19 cellular contexts compared by ENCODE assay signal in genomic region chr1:231817813-231818212, GRCh38.
DNase-seq lines count a peak whose midpoint lies in the region; TF ChIP-seq lines count a peak whose summit lies in the region.
"Had no signal": no experiment of that assay in that cellular context is flagged by ENCODE, and none has a peak within 500 bp of the region (broad histone marks: within the 10 kb centered on the region; RNA-seq: fewer than 3 reads in every experiment).

No MANE protein-coding gene starts in this region.

- H3K27ac ChIP-seq in mesenchymal stem cell (ENCODE audit: low read length, poor library complexity, severe bottlenecking) (no peak overlapping the region), Peyer's patch (no peak overlapping the region), brain microvascular endothelial cell (no peak overlapping the region)
- H3K27ac ChIP-seq: BLaER1 had no signal

- TF ChIP-seq POLR2A in Peyer's patch (IDR thresholded peaks at IDR 0.05), result no peak

- H2BK120ac ChIP-seq in mesenchymal stem cell (ENCODE audit: low read depth, low read length), result no peak overlapping the region

- no peak overlapping the region for H3K4me3 ChIP-seq in AG10803 (ENCODE audit: low read length)
- no peak overlapping the region for H3K4me3 ChIP-seq in mesenchymal stem cell (ENCODE audit: insufficient read depth in 1 of 2, low read depth in 1 of 2, low read length in 2 of 2)
- no peak overlapping the region for H3K4me3 ChIP-seq in Peyer's patch
- no peak overlapping the region for H3K4me3 ChIP-seq in brain microvascular endothelial cell (ENCODE audit: low read depth, low read length)
- H3K4me3 ChIP-seq: BLaER1 had no signal

- no peak overlapping the region for H3K14ac ChIP-seq in mesenchymal stem cell (ENCODE audit: low read length in 2 of 2)

- WGBS in mesenchymal stem cell, result 22% methylated on average over 2 of the region's 2 CpGs

- no peak overlapping the region for H2BK5ac ChIP-seq in mesenchymal stem cell (ENCODE audit: low read depth, low read length, poor library complexity, severe bottlenecking)

- in situ Hi-C loops in brain microvascular endothelial cell (cut with HindIII; ENCODE audit: low pct_ligation_motif_present, low sequenced_read_pairs), result no loop called here

- H3K27me3 ChIP-seq in mesenchymal stem cell (ENCODE audit: control insufficient read depth in 1 of 2, insufficient read depth in 1 of 2, low read length in 2 of 2) (no peaks in the 10 kb centered on the region), Peyer's patch (no peaks in the 10 kb centered on the region), brain microvascular endothelial cell (replicated peaks) (no peaks in the 10 kb centered on the region)
- H3K27me3 ChIP-seq: BLaER1 had no signal

- no peak overlapping the region for H3K9ac ChIP-seq in mesenchymal stem cell (ENCODE audit: low read length)
- H3K9ac ChIP-seq: BLaER1 had no signal

- H4K91ac ChIP-seq in mesenchymal stem cell (ENCODE audit: low read length), result no peak overlapping the region

- H2BK12ac ChIP-seq in mesenchymal stem cell (ENCODE audit: low read length in 2 of 2), result no peak overlapping the region

- no peak overlapping the region for H4K8ac ChIP-seq in mesenchymal stem cell (ENCODE audit: low read length)

- H3K9me3 ChIP-seq in mesenchymal stem cell (ENCODE audit: control insufficient read depth, low read length) (no peaks in the 10 kb centered on the region), Peyer's patch (no peaks in the 10 kb centered on the region)

- H2BK15ac ChIP-seq in mesenchymal stem cell (ENCODE audit: low read depth, poor library complexity, severe bottlenecking), result no peak overlapping the region

- peak overlapping the region in 1 of 2 experiments; percentile 54 for H3K18ac ChIP-seq in mesenchymal stem cell (ENCODE audit: low read depth in 1 of 2, low read length in 2 of 2)

- no peak overlapping the region for H3K4ac ChIP-seq in mesenchymal stem cell (ENCODE audit: low read depth in 1 of 2, low read length in 2 of 2)

- no peaks in the 10 kb centered on the region for H3K79me1 ChIP-seq in mesenchymal stem cell (replicated peaks; ENCODE audit: low read length, poor library complexity, severe bottlenecking)

- no peak for TF ChIP-seq CTCF in AG10803 (conservative IDR thresholded peaks at IDR 0.05; ENCODE audit: low read length)
- TF ChIP-seq CTCF in Peyer's patch (IDR thresholded peaks at IDR 0.05), result no peak
- TF ChIP-seq CTCF in brain microvascular endothelial cell (IDR thresholded peaks at IDR 0.05; ENCODE audit: low read depth, low read length, missing control alignments), result no peak

- H3K4me1 ChIP-seq in mesenchymal stem cell (ENCODE audit: control insufficient read depth, insufficient read depth, low read depth, low read length) (no peaks in the 10 kb centered on the region), Peyer's patch (no peaks in the 10 kb centered on the region)
- H3K4me1 ChIP-seq: BLaER1 had no signal

- DNase-seq in AG10803 (ENCODE audit: low read depth) (peak; percentile 35), ELR (ENCODE audit: low read depth) (peak; percentile 33), RPMI7951 (ENCODE audit: low read depth) (peak; percentile 21), mesenchymal stem cell (peak; percentile 19), Peyer's patch (no peak), NCI-H446 treated with DMSO at 0.1 percent for 48 hours (lab: John Stamatoyannopoulos, UW) (no peak), SKM-1 treated with dmso at 0.1 percent for 144 hours (lab: John Stamatoyannopoulos, UW; ENCODE audit: unreplicated experiment) (no peak), brain microvascular endothelial cell (no peak)
- DNase-seq: CD8-positive, alpha-beta memory T cell; DND-41; NCI-H1092; NCI-H1694; NCI-H2107; NCI-H345; NCI-H69; NK-92 treated with Interleukin-12 subunit alpha and Interleukin-12 subunit beta, amount 100 ng/mL, for 24 hours; OCI-M1; SHP77 treated with DMSO at 0.1 percent for 48 hours had no signal

- H2AK5ac ChIP-seq in mesenchymal stem cell (ENCODE audit: low read length, severe bottlenecking), result no peak overlapping the region

- no peak overlapping the region for H3K23ac ChIP-seq in mesenchymal stem cell (ENCODE audit: low read length in 2 of 2)

- H3K36me3 ChIP-seq in mesenchymal stem cell (ENCODE audit: control insufficient read depth in 1 of 2, insufficient read depth in 2 of 2, low read depth in 1 of 2, low read length in 2 of 2), result peaks cover 0 to 11% of the 10 kb centered on the region in 2 experiments
- H3K36me3 ChIP-seq in Peyer's patch, result no peaks in the 10 kb centered on the region
- H3K36me3 ChIP-seq in brain microvascular endothelial cell (replicated peaks), result no peaks in the 10 kb centered on the region

- no peak overlapping the region for H3K4me2 ChIP-seq in mesenchymal stem cell (ENCODE audit: low read length, poor library complexity, severe bottlenecking)
- H3K4me2 ChIP-seq: BLaER1 had no signal

- no peak overlapping the region for H2AFZ ChIP-seq in mesenchymal stem cell (ENCODE audit: low read depth, low read length)

Comparison
In these comparisons a context has a peak if more than half of its experiments do, and no peak if none do; other contexts are left out.
1. DNase-seq: peak in AG10803 (single experiment), ELR (single experiment), RPMI7951 (single experiment) and mesenchymal stem cell (single experiment); none in Peyer's patch (0 of 3), NCI-H446 treated with DMSO at 0.1 percent for 48 hours (single experiment), SKM-1 treated with dmso at 0.1 percent for 144 hours (single experiment) and brain microvascular endothelial cell (single experiment).